Comparison of ENCODE assay signal across 17 cellular contexts in genomic region chr16:81394966-81395655, GRCh38. TPM values are rescaled to one million over a fixed set of nuclear protein-coding genes. Genes with fewer than 3 reads are reported as not detected.
A peak's percentile ranks its signal among the peaks of the same experiment; 100 is the strongest.
DNase-seq lines count a peak whose midpoint lies in the region; ATAC-seq and TF ChIP-seq lines count a peak whose summit lies in the region.
"Had no signal": no experiment of that assay in that cellular context is flagged by ENCODE, and none has a peak within 500 bp of the region (broad histone marks: within the 10 kb centered on the region; RNA-seq: fewer than 3 reads in every experiment).

No MANE protein-coding gene starts in this region.

- peaks cover 2% of the 10 kb centered on the region for H3K9me3 Mint-ChIP-seq in activated CD8-positive, alpha-beta memory T cell treated with anti-CD3 and anti-CD28 coated beads, Interleukin-2, amount 10 ng/mL, durations not matched to agents 7 days and 5 days (ENCODE audit: low read depth)
- peaks cover 12% of the 10 kb centered on the region for H3K9me3 Mint-ChIP-seq in mesothelial cell of epicardium

- DNase-seq in activated CD8-positive, alpha-beta memory T cell treated with anti-CD3 and anti-CD28 coated beads, Interleukin-2, amount 50 U/mL, for 48 hours = peak; percentile 42
- DNase-seq in activated CD8-positive, alpha-beta memory T cell treated with anti-CD3 and anti-CD28 coated beads, Interleukin-2, amount 10 ng/mL, durations not matched to agents 7 days and 5 days = no peak
- DNase-seq in right cardiac atrium = peak; percentile 68 to 80 (median 78)
- peak; percentile 70 for DNase-seq in posterior vena cava (ENCODE audit: low spot score)
- DNase-seq in mesothelial cell of epicardium (ENCODE audit: low spot score in 2 of 2, unreplicated experiment in 2 of 2) = no peak
- no peak for DNase-seq in LoVo (ENCODE audit: low spot score)
- DNase-seq in AG08395 (ENCODE audit: low spot score) = no peak
- no peak for DNase-seq in ACHN
- DNase-seq: activated effector memory CD4-positive, alpha-beta T cell treated with Interleukin-2 at 50 U/mL for 16 hours; central memory CD4-positive, alpha-beta T cell; GF-D8; HFFc6; NCI-H1417; NCI-H748 treated with DMSO at 0.1 percent for 48 hours; stimulated activated CD4-positive, alpha-beta T cell treated with anti-CD3 and anti-CD28 coated beads, Interleukin-2, amount 100 ng/mL, for 48 hours had no signal

- no peak for TF ChIP-seq CTCF in mesothelial cell of epicardium (IDR thresholded peaks at IDR 0.05; ENCODE audit: unreplicated experiment)

- H3K27me3 Mint-ChIP-seq in activated CD8-positive, alpha-beta memory T cell treated with anti-CD3 and anti-CD28 coated beads, Interleukin-2, amount 10 ng/mL, durations not matched to agents 7 days and 5 days = no peaks in the 10 kb centered on the region
- H3K27me3 Mint-ChIP-seq in mesothelial cell of epicardium (ENCODE audit: low read depth) = no peaks in the 10 kb centered on the region

- peaks cover 6% of the 10 kb centered on the region for H3K4me1 ChIP-seq in right cardiac atrium (ENCODE audit: control insufficient read depth, insufficient read depth, low read length)
- H3K4me1 ChIP-seq: BLaER1 treated with 17β-estradiol and CSF1 and Interleukin-3, amounts not matched to agents 10 nM and 100 nM; SJSA1 had no signal

- no peak for ATAC-seq in activated CD8-positive, alpha-beta memory T cell treated with anti-CD3 and anti-CD28 coated beads, Interleukin-2, amount 10 ng/mL, durations not matched to agents 7 days and 5 days
- ATAC-seq in right cardiac atrium = peak; percentile 90 to 95

- no peak overlapping the region for H3K27ac Mint-ChIP-seq in activated CD8-positive, alpha-beta memory T cell treated with anti-CD3 and anti-CD28 coated beads, Interleukin-2, amount 10 ng/mL, durations not matched to agents 7 days and 5 days
- H3K27ac Mint-ChIP-seq in mesothelial cell of epicardium = no peak overlapping the region
- H3K27ac Mint-ChIP-seq: HFFc6 had no signal

- CTCF ChIA-PET in activated CD8-positive, alpha-beta memory T cell treated with anti-CD3 and anti-CD28 coated beads, Interleukin-2, amount 10 ng/mL, durations not matched to agents 7 days and 5 days (lab: Charles Lee) = interaction anchor here (0.9 kb wide), 1 partner anchor 9 kb away, joined by 5 read pairs; no protein-coding TSS in a partner anchor

- in situ Hi-C loops in ACHN (cut with HindIII; ENCODE audit: low pct_ligation_motif_present, low pct_unique_long_range_greater_than_20kb, low sequenced_read_pairs) = no loop called here

- H3K27me3 ChIP-seq in right cardiac atrium (ENCODE audit: control insufficient read depth, insufficient read depth) = no peaks in the 10 kb centered on the region
- H3K27me3 ChIP-seq: BLaER1 treated with 17β-estradiol and CSF1 and Interleukin-3, amounts not matched to agents 10 nM and 100 nM; SJSA1 had no signal

- no peaks in the 10 kb centered on the region for H3K36me3 Mint-ChIP-seq in activated CD8-positive, alpha-beta memory T cell treated with anti-CD3 and anti-CD28 coated beads, Interleukin-2, amount 10 ng/mL, durations not matched to agents 7 days and 5 days
- peaks cover 21% of the 10 kb centered on the region for H3K36me3 Mint-ChIP-seq in mesothelial cell of epicardium

- intact Hi-C loops in right cardiac atrium (cut with DNase I) (no loop called here), posterior vena cava (cut with DNase I) (no loop called here)

- no peaks in the 10 kb centered on the region for H3K4me1 Mint-ChIP-seq in activated CD8-positive, alpha-beta memory T cell treated with anti-CD3 and anti-CD28 coated beads, Interleukin-2, amount 10 ng/mL, durations not matched to agents 7 days and 5 days
- H3K4me1 Mint-ChIP-seq in mesothelial cell of epicardium = peaks cover 5% of the 10 kb centered on the region

- no peak overlapping the region for H3K4me3 ChIP-seq in right cardiac atrium (ENCODE audit: low read length)
- H3K4me3 ChIP-seq: BLaER1 treated with 17β-estradiol and CSF1 and Interleukin-3, amounts not matched to agents 10 nM and 100 nM; SJSA1 had no signal

- no peak overlapping the region for H3K4me3 Mint-ChIP-seq in activated CD8-positive, alpha-beta memory T cell treated with anti-CD3 and anti-CD28 coated beads, Interleukin-2, amount 10 ng/mL, durations not matched to agents 7 days and 5 days
- no peak overlapping the region for H3K4me3 Mint-ChIP-seq in mesothelial cell of epicardium
- H3K4me3 Mint-ChIP-seq: HFFc6 had no signal

- no peaks in the 10 kb centered on the region for H3K9me3 ChIP-seq in right cardiac atrium (ENCODE audit: control insufficient read depth, low read length)

- peak overlapping the region; percentile 43 for H3K27ac ChIP-seq in right cardiac atrium (ENCODE audit: low read length)
- H3K27ac ChIP-seq: BLaER1 treated with 17β-estradiol and CSF1 and Interleukin-3, amounts not matched to agents 10 nM and 100 nM; SJSA1 had no signal

- WGBS in right cardiac atrium = 27% methylated on average over 13 of the region's 13 CpGs

RNA-seq across cellular contexts. Expression of gene CMIP, which starts 49.5 kb away (rescaled TPM):
- 10 to 100 TPM; 77.4 to 98.8 TPM for total RNA-seq in activated CD8-positive, alpha-beta memory T cell treated with anti-CD3 and anti-CD28 coated beads, Interleukin-2, amount 10 ng/mL, durations not matched to agents 7 days and 5 days
- total RNA-seq in right cardiac atrium (10 to 100 TPM; 15.8 to 29.0 (median 21.3) TPM), posterior vena cava (10 to 100 TPM; 38.2 to 45.2 TPM), mesothelial cell of epicardium (70.0 to 74.9 TPM (median 71.0 TPM) in 3 replicates)
- 9.0 TPM for polyA plus RNA-seq in right cardiac atrium

Comparison
In these comparisons a context has a peak if more than half of its experiments do, and no peak if none do; other contexts are left out.
1. DNase-seq: peak in activated CD8-positive, alpha-beta memory T cell treated with anti-CD3 and anti-CD28 coated beads, Interleukin-2, amount 50 U/mL, for 48 hours (single experiment), right cardiac atrium (3 of 3) and posterior vena cava (single experiment); none in activated CD8-positive, alpha-beta memory T cell treated with anti-CD3 and anti-CD28 coated beads, Interleukin-2, amount 10 ng/mL, durations not matched to agents 7 days and 5 days (single experiment), mesothelial cell of epicardium (0 of 2), LoVo (single experiment), AG08395 (single experiment) and ACHN (single experiment).